In genomic region chr7:16840094-16840493, GRCh38 we compare ENCODE assay signal across 1 cellular context.
TF ChIP-seq lines count a peak whose summit lies in the region.

No MANE protein-coding gene starts in this region.

TF ChIP-seq in A549, 52 proteins besides CTCF, POLR2A, EP300 and RAD21 (continued from another document):
- TF ChIP-seq MAZ (IDR thresholded peaks at IDR 0.05; ENCODE audit: borderline replicate concordance, low read depth, low read length): no peak
- TF ChIP-seq HDAC2 (IDR thresholded peaks at IDR 0.05): no peak
- TF ChIP-seq NPAS2 (CRISPR knock-in tag; IDR thresholded peaks at IDR 0.05; ENCODE audit: borderline replicate concordance): no peak
- no peak for TF ChIP-seq PBX3 (IDR thresholded peaks at IDR 0.05)
TF ChIP-seq in A549: peak in this region for 0.
